ENCODE assay signal across 11 cellular contexts in genomic region chr10:44195120-44196007, GRCh38.
DNase-seq lines count a peak whose midpoint lies in the region; ATAC-seq and TF ChIP-seq lines count a peak whose summit lies in the region.
"Had no signal": no experiment of that assay in that cellular context is flagged by ENCODE, and none has a peak within 500 bp of the region (broad histone marks: within the 10 kb centered on the region; RNA-seq: fewer than 3 reads in every experiment).

No MANE protein-coding gene starts in this region.

- H3K36me3 ChIP-seq in lower lobe of right lung (no peaks in the 10 kb centered on the region), vagina (no peaks in the 10 kb centered on the region)

- no peak for DNase-seq in Right ventricle myocardium inferior (ENCODE audit: missing footprints)
- no peak for DNase-seq in cardiac septum (ENCODE audit: low spot score)
- peak; percentile 80 for DNase-seq in coronary artery (ENCODE audit: low spot score)
- no peak for DNase-seq in lower lobe of right lung
- peak in 1 of 2 donors; percentile 87 for DNase-seq in vagina (ENCODE audit: extremely low spot score in 2 of 2)
- DNase-seq in stimulated activated CD4-positive, alpha-beta T cell treated with anti-CD3 and anti-CD28 coated beads, Interleukin-1b, Interleukin-23, amount 100 ng/mL, for 48 hours, result no peak
- DNase-seq in 8988T, result no peak
- DNase-seq in DMS114 treated with DMSO at 0.1 percent for 48 hours (lab: John Stamatoyannopoulos, UW; ENCODE audit: unreplicated experiment), result no peak
- DNase-seq: activated CD4-positive, alpha-beta T cell treated with anti-CD3 and anti-CD28 coated beads, Interleukin-2, amount 10 ng/mL, durations not matched to agents 7 days and 5 days; endodermal cell; nucleus accumbens had no signal

- peak; percentile 43 for ATAC-seq in Right ventricle myocardium inferior
- ATAC-seq in lower lobe of right lung, result peak; percentile 37 to 49

- no peak for TF ChIP-seq POLR2A in vagina (IDR thresholded peaks at IDR 0.05)

- no peaks in the 10 kb centered on the region for H3K27me3 ChIP-seq in lower lobe of right lung (ENCODE audit: low read depth)
- no peaks in the 10 kb centered on the region for H3K27me3 ChIP-seq in vagina

- intact Hi-C loops in Right ventricle myocardium inferior (cut with DNase I) (no loop called here), cardiac septum (cut with DNase I) (no loop called here), lower lobe of right lung (cut with DNase I) (no loop called here), vagina (cut with DNase I) (no loop called here)

- H3K27ac ChIP-seq in coronary artery (peak overlapping the region in 1 of 2 donors; percentile 44), lower lobe of right lung (no peak overlapping the region), vagina (peak overlapping the region; percentile 27)

- H3K9me3 ChIP-seq in lower lobe of right lung (no peaks in the 10 kb centered on the region), vagina (peaks cover 3% of the 10 kb centered on the region)

- TF ChIP-seq CTCF in coronary artery (IDR thresholded peaks at IDR 0.05), result no peak
- no peak for TF ChIP-seq CTCF in lower lobe of right lung (IDR thresholded peaks at IDR 0.05)
- no peak for TF ChIP-seq CTCF in vagina (IDR thresholded peaks at IDR 0.05)

- H3K4me3 ChIP-seq in coronary artery (no peak overlapping the region), lower lobe of right lung (no peak overlapping the region), vagina (no peak overlapping the region)

- peaks cover 12% of the 10 kb centered on the region for H3K4me1 ChIP-seq in lower lobe of right lung
- H3K4me1 ChIP-seq in vagina, result peaks cover 44% of the 10 kb centered on the region
